Comparison of ENCODE assay signal across 16 cellular contexts in genomic region chr11:57599381-57599780, GRCh38. TPM values are rescaled to one million over a fixed set of nuclear protein-coding genes. Genes with fewer than 3 reads are reported as not detected.
DNase-seq lines count a peak whose midpoint lies in the region; ATAC-seq and TF ChIP-seq lines count a peak whose summit lies in the region.
"Had no signal": no experiment of that assay in that cellular context is flagged by ENCODE, and none has a peak within 500 bp of the region (broad histone marks: within the 10 kb centered on the region; RNA-seq: fewer than 3 reads in every experiment).

No MANE protein-coding gene starts in this region.

- H3K9me3 Mint-ChIP-seq in activated T-helper 1 cell treated with anti-CD3 and anti-CD28 coated beads, Interleukin-12 subunit alpha, Interleukin-12 subunit beta, Interleukin-2, Interleukin-4 antibody, amounts not matched to agents 30 ng/mL and 10 ng/mL and 1 ng/mL, durations not matched to agents 14 hours and 24 hours and 36 hours = no peaks in the 10 kb centered on the region
- no peaks in the 10 kb centered on the region for H3K9me3 Mint-ChIP-seq in activated T-cell treated with anti-CD3 and anti-CD28 coated beads, Interleukin-2, amount 50 U/mL, for 72 hours
- no peaks in the 10 kb centered on the region for H3K9me3 Mint-ChIP-seq in Caco-2 (ENCODE audit: unreplicated experiment)
- H3K9me3 Mint-ChIP-seq: central memory CD8-positive, alpha-beta T cell; natural killer cell treated with Interleukin-12 subunit alpha and Interleukin-12 subunit beta and Interleukin-15 and Interleukin-18, amount 100 ng/mL, for 72 hours had no signal

- peak overlapping the region in 3 of 4 donors; percentile 89 to 93 (median 90) for H3K27ac ChIP-seq in gastroesophageal sphincter
- peak overlapping the region; percentile 21 for H3K27ac ChIP-seq in trophoblast cell (ENCODE audit: low read depth, low read length)

- H3K36me3 Mint-ChIP-seq in activated T-helper 1 cell treated with anti-CD3 and anti-CD28 coated beads, Interleukin-12 subunit alpha, Interleukin-12 subunit beta, Interleukin-2, Interleukin-4 antibody, amounts not matched to agents 30 ng/mL and 10 ng/mL and 1 ng/mL, durations not matched to agents 14 hours and 24 hours and 36 hours (ENCODE audit: low read depth) = no peaks in the 10 kb centered on the region
- no peaks in the 10 kb centered on the region for H3K36me3 Mint-ChIP-seq in activated T-cell treated with anti-CD3 and anti-CD28 coated beads, Interleukin-2, amount 50 U/mL, for 72 hours (ENCODE audit: insufficient read depth in 2 of 2)
- no peaks in the 10 kb centered on the region for H3K36me3 Mint-ChIP-seq in Caco-2 (ENCODE audit: insufficient read depth, unreplicated experiment)
- H3K36me3 Mint-ChIP-seq: natural killer cell treated with Interleukin-12 subunit alpha and Interleukin-12 subunit beta and Interleukin-15 and Interleukin-18, amount 100 ng/mL, for 72 hours had no signal

- no peak overlapping the region for H3K18ac ChIP-seq in trophoblast cell (ENCODE audit: low read length)

- no peaks in the 10 kb centered on the region for H3K79me2 ChIP-seq in trophoblast cell (ENCODE audit: control insufficient read depth, insufficient read depth, low read length, poor library complexity)

- H3K4me3 ChIP-seq in AG10803 (ENCODE audit: low read length) (peak overlapping the region; percentile 68), gastroesophageal sphincter (peak overlapping the region in 1 of 2 donors; percentile 68), trophoblast cell (ENCODE audit: low read depth, low read length) (no peak overlapping the region), Caco-2 (ENCODE audit: low read depth, low read length) (no peak overlapping the region)

- peaks cover 11% of the 10 kb centered on the region for H3K79me1 ChIP-seq in trophoblast cell (ENCODE audit: low read length)

- POLR2A ChIA-PET in Caco-2 (lab: Charles Lee) = no interaction called here

- no peak overlapping the region for H3K4ac ChIP-seq in trophoblast cell (ENCODE audit: low read depth, low read length)

- DNase-seq in AG10803 (ENCODE audit: low read depth) (no peak), amniotic epithelial cell (ENCODE audit: low read depth) (peak; percentile 93), trophoblast cell (peak; percentile 60 to 70), Caco-2 (no peak)
- DNase-seq in activated T-helper 1 cell treated with anti-CD3 and anti-CD28 coated beads, Interleukin-12 subunit alpha, Interleukin-12 subunit beta, Interleukin-2, Interleukin-4 antibody, amounts not matched to agents 30 ng/mL and 10 ng/mL and 1 ng/mL, durations not matched to agents 14 hours and 24 hours and 36 hours (ENCODE audit: low spot score) = no peak
- no peak for DNase-seq in activated T-cell treated with anti-CD3 and anti-CD28 coated beads, Interleukin-2, amount 50 U/mL, for 72 hours
- DNase-seq: activated CD4-positive, alpha-beta T cell treated with anti-CD3 and anti-CD28 coated beads, Interleukin-2, amount 50 U/mL, for 4 hours; activated effector memory CD4-positive, alpha-beta T cell treated with Interleukin-2 at 50 U/mL for 16 hours; DND-41; OCI-M1; stimulated activated CD4-positive, alpha-beta T cell treated with anti-CD3 and anti-CD28 coated beads, Interleukin-15, amount 100 ng/mL, for 24 hours; T-helper 1 cell had no signal

- no peak overlapping the region for H2BK5ac ChIP-seq in trophoblast cell (ENCODE audit: low read depth, low read length, poor library complexity)

- no peak overlapping the region for H3K14ac ChIP-seq in trophoblast cell (ENCODE audit: low read length)

- TF ChIP-seq POLR2A in gastroesophageal sphincter (IDR thresholded peaks at IDR 0.05) = no peak

- H4K91ac ChIP-seq in trophoblast cell (ENCODE audit: low read depth, low read length) = no peak overlapping the region

- H2AFZ ChIP-seq in trophoblast cell (ENCODE audit: insufficient read depth, low read length, poor library complexity) = no peak overlapping the region

- H2AK5ac ChIP-seq in trophoblast cell (ENCODE audit: low read length) = no peak overlapping the region

- H3K4me3 Mint-ChIP-seq in activated T-helper 1 cell treated with anti-CD3 and anti-CD28 coated beads, Interleukin-12 subunit alpha, Interleukin-12 subunit beta, Interleukin-2, Interleukin-4 antibody, amounts not matched to agents 30 ng/mL and 10 ng/mL and 1 ng/mL, durations not matched to agents 14 hours and 24 hours and 36 hours = no peak overlapping the region
- no peak overlapping the region for H3K4me3 Mint-ChIP-seq in activated T-cell treated with anti-CD3 and anti-CD28 coated beads, Interleukin-2, amount 50 U/mL, for 72 hours
- no peak overlapping the region for H3K4me3 Mint-ChIP-seq in Caco-2 (ENCODE audit: unreplicated experiment)
- H3K4me3 Mint-ChIP-seq: central memory CD8-positive, alpha-beta T cell; natural killer cell treated with Interleukin-12 subunit alpha and Interleukin-12 subunit beta and Interleukin-15 and Interleukin-18, amount 100 ng/mL, for 72 hours had no signal

- H3K23ac ChIP-seq in trophoblast cell (ENCODE audit: low read length) = no peak overlapping the region

- H3K27me3 ChIP-seq in gastroesophageal sphincter (no peaks in the 10 kb centered on the region), trophoblast cell (ENCODE audit: insufficient read depth, low read length) (no peaks in the 10 kb centered on the region), Caco-2 (replicated peaks; ENCODE audit: control insufficient read depth, insufficient read depth, low read length) (no peaks in the 10 kb centered on the region)

- peaks cover 0 to 37% of the 10 kb centered on the region in 2 donors for H3K36me3 ChIP-seq in gastroesophageal sphincter
- no peaks in the 10 kb centered on the region for H3K36me3 ChIP-seq in trophoblast cell (ENCODE audit: control insufficient read depth in 1 of 2, insufficient read depth in 2 of 2, low read length in 2 of 2)
- no peaks in the 10 kb centered on the region for H3K36me3 ChIP-seq in Caco-2 (ENCODE audit: control insufficient read depth, insufficient read depth, low read length)

- H4K12ac ChIP-seq in trophoblast cell (ENCODE audit: low read depth, low read length) = no peak overlapping the region

- WGBS in gastroesophageal sphincter (ENCODE audit: low coverage in 1 of 2), 2 donors = 9% methylated on average over 2 of the region's 2 CpGs; no CpG with 5 or more reads in 1 of the 2 donors
- no CpG with 5 or more reads among the region's 2 CpGs for WGBS in trophoblast cell (ENCODE audit: extremely low coverage, insufficient coverage, insufficient read length)

- H4K8ac ChIP-seq in trophoblast cell (ENCODE audit: low read depth, low read length) = no peak overlapping the region

- H3K27me3 Mint-ChIP-seq in activated T-helper 1 cell treated with anti-CD3 and anti-CD28 coated beads, Interleukin-12 subunit alpha, Interleukin-12 subunit beta, Interleukin-2, Interleukin-4 antibody, amounts not matched to agents 30 ng/mL and 10 ng/mL and 1 ng/mL, durations not matched to agents 14 hours and 24 hours and 36 hours (ENCODE audit: insufficient read depth) = peaks cover 30% of the 10 kb centered on the region
- peaks cover 33% of the 10 kb centered on the region for H3K27me3 Mint-ChIP-seq in activated T-cell treated with anti-CD3 and anti-CD28 coated beads, Interleukin-2, amount 50 U/mL, for 72 hours (ENCODE audit: low read depth)
- no peaks in the 10 kb centered on the region for H3K27me3 Mint-ChIP-seq in Caco-2 (ENCODE audit: insufficient read depth, unreplicated experiment)

- no peak overlapping the region for H3K27ac Mint-ChIP-seq in activated T-helper 1 cell treated with anti-CD3 and anti-CD28 coated beads, Interleukin-12 subunit alpha, Interleukin-12 subunit beta, Interleukin-2, Interleukin-4 antibody, amounts not matched to agents 30 ng/mL and 10 ng/mL and 1 ng/mL, durations not matched to agents 14 hours and 24 hours and 36 hours
- H3K27ac Mint-ChIP-seq in activated T-cell treated with anti-CD3 and anti-CD28 coated beads, Interleukin-2, amount 50 U/mL, for 72 hours = no peak overlapping the region
- no peak overlapping the region for H3K27ac Mint-ChIP-seq in Caco-2 (ENCODE audit: unreplicated experiment)
- H3K27ac Mint-ChIP-seq: natural killer cell treated with Interleukin-12 subunit alpha and Interleukin-12 subunit beta and Interleukin-15 and Interleukin-18, amount 100 ng/mL, for 72 hours had no signal

- no peak for TF ChIP-seq EP300 in gastroesophageal sphincter (IDR thresholded peaks at IDR 0.05)

- H3K4me1 ChIP-seq in gastroesophageal sphincter (peaks cover 0 to 34% (median 4%) of the 10 kb centered on the region in 3 donors), trophoblast cell (ENCODE audit: control insufficient read depth in 1 of 2, insufficient read depth in 2 of 2, low read length in 2 of 2) (peaks cover 14 to 30% of the 10 kb centered on the region in 2 experiments), Caco-2 (peaks cover 12% of the 10 kb centered on the region)

- BruUV-seq in Caco-2 (replicated peaks; lab: Mats Ljungman, UMichigan) = no TSS peak

- H2BK120ac ChIP-seq in trophoblast cell (ENCODE audit: insufficient read depth, low read length, poor library complexity) = no peak overlapping the region

- H3K4me2 ChIP-seq in trophoblast cell (ENCODE audit: low read length) = no peak overlapping the region

- no peak for ATAC-seq in gastroesophageal sphincter
- ATAC-seq in activated T-cell treated with anti-CD3 and anti-CD28 coated beads, Interleukin-2, amount 50 U/mL, for 72 hours (replicated peaks in 1 of 2) = no peak
- ATAC-seq in GM18519 (IDR thresholded peaks at IDR 0.05; ENCODE audit: low FRiP score, unreplicated experiment) = no peak
- ATAC-seq: natural killer cell treated with Interleukin-12 subunit alpha and Interleukin-12 subunit beta and Interleukin-15 and Interleukin-18, amount 100 ng/mL, for 72 hours had no signal

- no peak overlapping the region for H2BK12ac ChIP-seq in trophoblast cell (ENCODE audit: low read length)

- intact Hi-C loops in activated T-helper 1 cell treated with anti-CD3 and anti-CD28 coated beads, Interleukin-12 subunit alpha, Interleukin-12 subunit beta, Interleukin-2, Interleukin-4 antibody, amounts not matched to agents 30 ng/mL and 10 ng/mL and 1 ng/mL, durations not matched to agents 14 hours and 24 hours and 36 hours (cut with micrococcal nuclease) = no loop called here
- intact Hi-C loops in Caco-2 (cut with micrococcal nuclease; ENCODE audit: unreplicated experiment) = no loop called here

- H3K9me3 ChIP-seq in gastroesophageal sphincter = no peaks in the 10 kb centered on the region
- no peaks in the 10 kb centered on the region for H3K9me3 ChIP-seq in trophoblast cell (ENCODE audit: insufficient read depth, low read depth, low read length)
- no peaks in the 10 kb centered on the region for H3K9me3 ChIP-seq in Caco-2

- CTCF ChIA-PET in Caco-2 (lab: Charles Lee) = no interaction called here

- no peak for TF ChIP-seq CTCF in AG10803 (conservative IDR thresholded peaks at IDR 0.05; ENCODE audit: low read length)
- no peak for TF ChIP-seq CTCF in gastroesophageal sphincter (IDR thresholded peaks at IDR 0.05)
- no peak for TF ChIP-seq CTCF in Caco-2 (IDR thresholded peaks at IDR 0.05; ENCODE audit: insufficient read depth in 1 of 2, low read depth in 1 of 2, low read length in 1 of 2, severe bottlenecking in 1 of 2, unreplicated experiment in 1 of 2)

- no peak overlapping the region for H3K9ac ChIP-seq in trophoblast cell (ENCODE audit: low read length)

- no peaks in the 10 kb centered on the region for H3K4me1 Mint-ChIP-seq in activated T-helper 1 cell treated with anti-CD3 and anti-CD28 coated beads, Interleukin-12 subunit alpha, Interleukin-12 subunit beta, Interleukin-2, Interleukin-4 antibody, amounts not matched to agents 30 ng/mL and 10 ng/mL and 1 ng/mL, durations not matched to agents 14 hours and 24 hours and 36 hours (ENCODE audit: low read depth)
- peaks cover 4% of the 10 kb centered on the region for H3K4me1 Mint-ChIP-seq in activated T-cell treated with anti-CD3 and anti-CD28 coated beads, Interleukin-2, amount 50 U/mL, for 72 hours (ENCODE audit: low read depth)
- H3K4me1 Mint-ChIP-seq in Caco-2 (ENCODE audit: low read depth, unreplicated experiment) = peaks cover 13% of the 10 kb centered on the region
- H3K4me1 Mint-ChIP-seq: central memory CD8-positive, alpha-beta T cell had no signal

RNA-seq across cellular contexts. Expression of gene SERPING1, which starts 1.9 kb away (rescaled TPM):
- total RNA-seq in gastroesophageal sphincter (100 to 1,000 TPM; 237 to 689 (median 443) TPM), Caco-2 (2022) (3.2 and 3.8 TPM in 2 replicates)
- 42.0 and 48.8 TPM in 2 replicates for polyA plus RNA-seq in trophoblast cell (2013)
- not detected in 2 replicates for total RNA-seq in activated T-helper 1 cell treated with anti-CD3 and anti-CD28 coated beads, Interleukin-12 subunit alpha, Interleukin-12 subunit beta, Interleukin-2, Interleukin-4 antibody, amounts not matched to agents 30 ng/mL and 10 ng/mL and 1 ng/mL, durations not matched to agents 14 hours and 24 hours and 36 hours
- total RNA-seq in activated T-cell treated with anti-CD3 and anti-CD28 coated beads, Interleukin-2, amount 50 U/mL, for 72 hours = not detected
- total RNA-seq: natural killer cell treated with Interleukin-12 subunit alpha and Interleukin-12 subunit beta and Interleukin-15 and Interleukin-18, amount 100 ng/mL, for 72 hours had no signal

RNA-seq across cellular contexts. Expression of gene UBE2L6, which starts 31.9 kb away (rescaled TPM):
- total RNA-seq in gastroesophageal sphincter = 10 to 100 TPM; 15.3 to 34.6 (median 28.3) TPM
- polyA plus RNA-seq in trophoblast cell (2013) = 2.6 and 2.7 TPM in 2 replicates
- total RNA-seq in activated T-helper 1 cell treated with anti-CD3 and anti-CD28 coated beads, Interleukin-12 subunit alpha, Interleukin-12 subunit beta, Interleukin-2, Interleukin-4 antibody, amounts not matched to agents 30 ng/mL and 10 ng/mL and 1 ng/mL, durations not matched to agents 14 hours and 24 hours and 36 hours = 155 and 163 TPM in 2 replicates
- total RNA-seq in activated T-cell treated with anti-CD3 and anti-CD28 coated beads, Interleukin-2, amount 50 U/mL, for 72 hours = 100 to 1,000 TPM; 144 to 180 TPM
- 16.7 and 20.2 TPM in 2 replicates for total RNA-seq in Caco-2 (2022)

RNA-seq across cellular contexts. Expression of gene YPEL4, which starts 50.3 kb away (rescaled TPM):
- total RNA-seq in gastroesophageal sphincter (1 to 10 TPM; 1.2 to 3.3 (median 1.5) TPM), Caco-2 (2022) (0.32 TPM in 1 of 2 replicates, not detected in the other)
- polyA plus RNA-seq in trophoblast cell (2013) = 1.2 TPM in 2 replicates
- 0.26 and 0.39 TPM in 2 replicates for total RNA-seq in activated T-helper 1 cell treated with anti-CD3 and anti-CD28 coated beads, Interleukin-12 subunit alpha, Interleukin-12 subunit beta, Interleukin-2, Interleukin-4 antibody, amounts not matched to agents 30 ng/mL and 10 ng/mL and 1 ng/mL, durations not matched to agents 14 hours and 24 hours and 36 hours
- 1 to 10 TPM; 1.1 to 1.3 TPM for total RNA-seq in activated T-cell treated with anti-CD3 and anti-CD28 coated beads, Interleukin-2, amount 50 U/mL, for 72 hours
- total RNA-seq: natural killer cell treated with Interleukin-12 subunit alpha and Interleukin-12 subunit beta and Interleukin-15 and Interleukin-18, amount 100 ng/mL, for 72 hours had no signal

RNA-seq across cellular contexts. Expression of gene CLP1, which starts 58.2 kb away (rescaled TPM):
- total RNA-seq in gastroesophageal sphincter (10 to 100 TPM; 11.4 to 21.7 (median 16.6) TPM), Caco-2 (2022) (21.0 and 22.1 TPM in 2 replicates)
- 23.0 and 24.2 TPM in 2 replicates for polyA plus RNA-seq in trophoblast cell (2013)
- total RNA-seq in activated T-helper 1 cell treated with anti-CD3 and anti-CD28 coated beads, Interleukin-12 subunit alpha, Interleukin-12 subunit beta, Interleukin-2, Interleukin-4 antibody, amounts not matched to agents 30 ng/mL and 10 ng/mL and 1 ng/mL, durations not matched to agents 14 hours and 24 hours and 36 hours = 17.8 and 19.1 TPM in 2 replicates
- total RNA-seq in activated T-cell treated with anti-CD3 and anti-CD28 coated beads, Interleukin-2, amount 50 U/mL, for 72 hours = 10 to 100 TPM; 15.1 to 16.1 TPM

Comparison
In these comparisons a context has a peak if more than half of its experiments do, and no peak if none do; other contexts are left out.
1. DNase-seq: peak in amniotic epithelial cell (single experiment) and trophoblast cell (2 of 2); none in AG10803 (single experiment), activated T-helper 1 cell treated with anti-CD3 and anti-CD28 coated beads, Interleukin-12 subunit alpha, Interleukin-12 subunit beta, Interleukin-2, Interleukin-4 antibody, amounts not matched to agents 30 ng/mL and 10 ng/mL and 1 ng/mL, durations not matched to agents 14 hours and 24 hours and 36 hours (single experiment), activated T-cell treated with anti-CD3 and anti-CD28 coated beads, Interleukin-2, amount 50 U/mL, for 72 hours (0 of 2) and Caco-2 (0 of 2).
2. RNA of gene SERPING1, which starts 1.9 kb away (total RNA-seq): 237 to 689 TPM in gastroesophageal sphincter; 3.2 to 3.8 TPM in Caco-2, not detected in activated T-cell treated with anti-CD3 and anti-CD28 coated beads, Interleukin-2, amount 50 U/mL, for 72 hours and not detected in activated T-helper 1 cell treated with anti-CD3 and anti-CD28 coated beads, Interleukin-12 subunit alpha, Interleukin-12 subunit beta, Interleukin-2, Interleukin-4 antibody, amounts not matched to agents 30 ng/mL and 10 ng/mL and 1 ng/mL, durations not matched to agents 14 hours and 24 hours and 36 hours; every median in the first group is over 10 times any median in the second.